ENCODE assay signal across 2 cellular contexts in the genomic region with DNA sequence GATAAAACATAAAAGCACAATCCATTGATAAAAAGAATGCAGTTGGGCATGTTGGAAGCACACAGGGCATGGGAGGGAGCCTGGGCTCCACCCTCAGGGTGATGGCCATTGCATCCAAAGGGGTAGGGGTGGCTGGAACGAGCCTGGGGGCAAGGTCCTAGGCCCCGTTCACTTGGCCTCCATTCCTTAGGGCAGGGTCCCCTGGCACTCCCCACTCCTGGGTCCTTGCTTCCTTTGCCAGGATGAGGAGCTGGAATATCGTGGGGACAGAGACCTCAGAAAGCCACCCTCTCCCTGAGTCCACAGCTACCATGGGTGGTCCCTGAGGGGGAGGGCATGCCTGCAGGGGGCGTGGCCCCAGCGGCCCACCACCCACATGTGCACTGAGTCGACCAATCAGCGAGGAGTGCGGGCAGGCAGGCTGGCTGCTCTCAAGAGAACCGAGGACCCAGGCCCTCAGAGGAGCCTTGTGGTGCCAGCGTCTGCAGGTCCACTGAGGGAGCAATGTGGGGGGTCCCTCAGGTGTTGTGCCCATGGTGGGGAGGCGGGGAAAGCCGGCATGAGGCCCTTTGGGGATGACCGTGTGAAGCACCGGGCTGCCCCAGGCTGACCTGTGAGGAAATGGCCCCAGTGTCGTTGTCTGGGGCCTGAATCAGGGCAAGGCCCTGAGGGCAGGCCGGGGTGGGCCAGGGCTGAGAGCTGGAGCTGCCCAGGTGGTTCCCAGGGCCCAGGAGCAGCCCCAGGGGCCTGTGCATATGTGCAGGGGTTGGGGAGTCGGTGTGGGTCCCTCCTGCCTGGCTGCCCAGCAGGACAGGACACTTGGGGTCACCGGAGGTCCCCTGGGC.
TF ChIP-seq lines count a peak whose summit lies in the region.

No MANE protein-coding gene starts in this region.

TF ChIP-seq in SK-N-SH treated with all-trans-retinoic acid at 6 μM for 48 hours, 23 proteins besides CTCF, POLR2A, EP300 and RAD21:
- TF ChIP-seq TSHZ2 (CRISPR knock-in tag; IDR thresholded peaks at IDR 0.05) (no peak), RARB (CRISPR knock-in tag; IDR thresholded peaks at IDR 0.05) (no peak), PATZ1 (CRISPR knock-in tag; IDR thresholded peaks at IDR 0.05; ENCODE audit: borderline replicate concordance) (no peak), GLIS3 (CRISPR knock-in tag; IDR thresholded peaks at IDR 0.05) (no peak), BACH2 (CRISPR knock-in tag; IDR thresholded peaks at IDR 0.05; ENCODE audit: borderline replicate concordance) (no peak), PPARA (CRISPR knock-in tag; IDR thresholded peaks at IDR 0.05; ENCODE audit: borderline replicate concordance) (no peak), OSR1 (CRISPR knock-in tag; IDR thresholded peaks at IDR 0.05) (no peak), ARNTL (CRISPR knock-in tag; IDR thresholded peaks at IDR 0.05; ENCODE audit: borderline replicate concordance, low read depth) (no peak), ZC3H10 (CRISPR knock-in tag; IDR thresholded peaks at IDR 0.05) (no peak), ZNF565 (CRISPR knock-in tag; conservative IDR thresholded peaks at IDR 0.05; ENCODE audit: low read depth) (no peak), ZNF8 (CRISPR knock-in tag; IDR thresholded peaks at IDR 0.05) (no peak), ZNF70 (CRISPR knock-in tag; IDR thresholded peaks at IDR 0.05) (no peak)

TF ChIP-seq in GM23338, 12 proteins besides CTCF, POLR2A, EP300 and RAD21 (continued from another document):
- no peak for TF ChIP-seq REST (IDR thresholded peaks at IDR 0.05; ENCODE audit: unreplicated experiment)
- TF ChIP-seq CREB1 (CRISPR knock-in tag; IDR thresholded peaks at IDR 0.05; ENCODE audit: low read depth), result no peak
- TF ChIP-seq EZH2 (IDR thresholded peaks at IDR 0.05; ENCODE audit: low read depth, unreplicated experiment), result no peak
- TF ChIP-seq EZH2phosphoT487 (IDR thresholded peaks at IDR 0.05; ENCODE audit: unreplicated experiment), result no peak
